13 cellular contexts compared by ENCODE assay signal in the genomic region with DNA sequence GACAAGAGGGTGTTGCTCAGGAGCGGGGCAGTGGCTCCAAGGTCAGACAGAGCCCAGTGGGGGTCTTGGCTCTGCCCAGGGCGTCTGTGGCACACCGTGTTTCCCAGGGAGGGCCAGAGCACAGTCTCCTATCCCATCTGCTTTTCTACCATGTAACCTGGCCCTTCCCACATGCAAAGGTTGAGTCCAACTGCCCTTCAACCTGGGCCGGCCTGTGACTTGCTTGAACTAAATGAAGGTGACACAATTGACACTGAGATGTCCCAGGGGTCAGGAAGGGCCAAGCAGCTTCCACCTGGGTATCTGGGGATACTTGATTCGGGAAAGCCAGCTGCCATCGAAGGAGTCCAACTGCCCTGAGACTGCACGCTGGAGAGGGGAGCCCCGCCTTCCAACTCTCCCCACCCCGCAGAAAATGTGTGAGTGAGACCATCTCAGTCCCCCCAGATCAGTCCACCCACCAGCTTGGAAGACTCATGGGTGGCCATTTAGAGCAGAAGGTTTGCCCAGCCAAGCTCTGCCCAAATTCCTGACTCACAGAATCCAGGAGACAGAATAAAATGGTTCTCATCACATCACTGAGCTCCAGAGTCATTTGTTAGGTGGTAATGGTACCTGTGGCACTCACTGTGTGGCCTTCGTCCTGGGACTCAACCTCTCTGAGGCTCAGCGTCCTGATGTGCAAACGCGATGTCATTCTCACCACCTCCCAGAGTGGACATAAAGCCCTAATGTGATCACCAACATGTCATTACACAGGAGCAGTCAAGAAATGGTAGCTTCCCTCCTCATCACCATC. TPM values are rescaled to one million over a fixed set of nuclear protein-coding genes. Genes with fewer than 3 reads are reported as not detected.
DNase-seq lines count a peak whose midpoint lies in the region; TF ChIP-seq lines count a peak whose summit lies in the region.
"Had no signal": no experiment of that assay in that cellular context is flagged by ENCODE, and none has a peak within 500 bp of the region (broad histone marks: within the 10 kb centered on the region; RNA-seq: fewer than 3 reads in every experiment).

No MANE protein-coding gene starts in this region.

- no peak overlapping the region for H3K14ac ChIP-seq in neuronal stem cell (ENCODE audit: low read length)

- no peak overlapping the region for H2AFZ ChIP-seq in neuronal stem cell (ENCODE audit: low read length)

- H3K27ac ChIP-seq in VCaP (peak overlapping the region; percentile 64), neuronal stem cell (replicated peaks; ENCODE audit: low read length) (no peak overlapping the region), substantia nigra (ENCODE audit: low read depth, low read length, poor library complexity, severe bottlenecking) (no peak overlapping the region)

- peaks cover 0 to 2% of the 10 kb centered on the region in 2 donors for H3K4me1 ChIP-seq in neuronal stem cell (ENCODE audit: control insufficient read depth in 2 of 2, insufficient read depth in 1 of 2, low read depth in 1 of 2, low read length in 2 of 2)

- no peak overlapping the region for H3K9ac ChIP-seq in neuronal stem cell (ENCODE audit: low read depth, low read length, poor library complexity)

- H4K91ac ChIP-seq in neuronal stem cell (ENCODE audit: low read depth, low read length, poor library complexity) = no peak overlapping the region

- no peaks in the 10 kb centered on the region for H3K36me3 ChIP-seq in H7 (replicated peaks; ENCODE audit: control insufficient read depth, insufficient read depth, low read length)
- no peaks in the 10 kb centered on the region for H3K36me3 ChIP-seq in neuronal stem cell (replicated peaks in 1 of 2; ENCODE audit: control insufficient read depth in 2 of 2, insufficient read depth in 2 of 2, low read length in 2 of 2)

- no peak overlapping the region for H4K8ac ChIP-seq in neuronal stem cell (ENCODE audit: low read depth, low read length)

- H2BK120ac ChIP-seq in neuronal stem cell (ENCODE audit: low read depth, low read length) = no peak overlapping the region

- H3K4me3 ChIP-seq in H7 (ENCODE audit: insufficient read depth, low read depth, low read length) = no peak overlapping the region
- no peak overlapping the region for H3K4me3 ChIP-seq in neuronal stem cell (ENCODE audit: low read length in 2 of 2)

- H3K23ac ChIP-seq in neuronal stem cell (ENCODE audit: low read depth, low read length, poor library complexity) = peak overlapping the region; percentile 66

- no CpG with 5 or more reads among the region's 13 CpGs for WGBS in neuronal stem cell (ENCODE audit: extremely low coverage in 2 of 2, insufficient read length in 2 of 2, insufficient replicate concordance in 1 of 2), 2 donors

- no peak overlapping the region for H3K18ac ChIP-seq in neuronal stem cell (ENCODE audit: low read length)

- H3K9me3 ChIP-seq in neuronal stem cell (replicated peaks in 1 of 2; ENCODE audit: control insufficient read depth in 2 of 2, insufficient read depth in 1 of 2, low read depth in 1 of 2, low read length in 2 of 2) = peaks cover 0 to 3% of the 10 kb centered on the region in 2 donors

- TF ChIP-seq CTCF in VCaP (conservative IDR thresholded peaks at IDR 0.05) = no peak

- H2BK12ac ChIP-seq in neuronal stem cell (ENCODE audit: low read length) = no peak overlapping the region

- H3K27me3 ChIP-seq in H7 (ENCODE audit: control insufficient read depth, insufficient read depth, low read length) (no peaks in the 10 kb centered on the region), neuronal stem cell (ENCODE audit: control insufficient read depth in 3 of 3, insufficient read depth in 3 of 3, low read depth in 1 of 3, low read length in 3 of 3) (peaks cover 0 to 37% (median 0%) of the 10 kb centered on the region in 3 experiments)

- no peak overlapping the region for H3K4me2 ChIP-seq in neuronal stem cell (ENCODE audit: insufficient read depth, low read length, poor library complexity, severe bottlenecking)

- DNase-seq in H7 (peak; percentile 30), neuronal stem cell (ENCODE audit: low spot score) (no peak), substantia nigra (lab: John Stamatoyannopoulos, UW) (no peak), NCI-H2196 (lab: John Stamatoyannopoulos, UW; ENCODE audit: unreplicated experiment) (no peak), NCI-H2029 (lab: John Stamatoyannopoulos, UW) (no peak)
- DNase-seq: Calu3; CD4-positive, alpha-beta memory T cell; DMS53; GF-D8; GOT3; HCEC 1CT had no signal

- H2BK5ac ChIP-seq in neuronal stem cell (ENCODE audit: low read length) = peak overlapping the region; percentile 76

- H2AK5ac ChIP-seq in neuronal stem cell (ENCODE audit: low read depth, low read length) = peak overlapping the region; percentile 2

- no peak overlapping the region for H2BK15ac ChIP-seq in neuronal stem cell (ENCODE audit: low read length)

- H3K79me1 ChIP-seq in neuronal stem cell (ENCODE audit: low read depth, low read length) = no peaks in the 10 kb centered on the region

- H3K4ac ChIP-seq in neuronal stem cell (ENCODE audit: low read length) = no peak overlapping the region

RNA-seq across cellular contexts. Expression of gene PPP2R2C, which starts 18.1 kb away (rescaled TPM):
- 7.2 and 7.6 TPM in 2 replicates for total RNA-seq in H7 (2014; rRNA removed; shearing (Covaris generic))
- 3.3 TPM for polyA plus RNA-seq in neuronal stem cell (2013, experiment 1 of 2)
- 3.1 TPM for polyA plus RNA-seq in neuronal stem cell (2013, experiment 2 of 2)
- total RNA-seq: A673; CD4-positive, alpha-beta memory T cell had no signal
- polyA plus RNA-seq: CD4-positive, alpha-beta memory T cell had no signal
